10 cellular contexts compared by ENCODE assay signal in the genomic region with DNA sequence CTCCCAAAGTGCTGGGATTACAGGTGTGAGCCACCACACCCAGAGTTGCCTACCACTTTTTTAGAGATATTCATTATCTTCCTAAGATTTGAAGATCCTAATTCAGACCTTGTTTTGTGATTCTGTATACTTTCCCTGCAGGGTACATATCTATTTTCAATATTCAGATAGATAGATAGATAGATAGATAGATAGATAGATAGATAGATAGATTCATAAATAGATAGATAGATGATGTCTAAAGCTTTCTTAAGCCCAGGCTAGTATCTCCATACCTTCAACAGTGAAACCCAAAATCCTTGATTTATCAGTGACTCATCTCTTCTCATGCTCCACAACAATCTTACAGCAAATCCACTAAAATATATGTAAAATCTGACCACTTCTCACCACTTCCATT.
"Had no signal": no experiment of that assay in that cellular context is flagged by ENCODE, and none has a peak within 500 bp of the region (broad histone marks: within the 10 kb centered on the region; RNA-seq: fewer than 3 reads in every experiment).

No MANE protein-coding gene starts in this region.

- H2AFZ ChIP-seq: GM23248, GM23338 had no signal

- H3K9ac ChIP-seq: GM23248 had no signal

- H3K36me3 ChIP-seq: HAP-1 had no signal

- ATAC-seq: GM23338, HCT116 had no signal

- H3K4me3 ChIP-seq: GM23248, GM23338, HAP-1 had no signal

- H3K27ac Mint-ChIP-seq: GM23338, H9, HFFc6 had no signal

- H3K9me3 ChIP-seq: HAP-1 had no signal

- H3K4me1 ChIP-seq: HAP-1 had no signal

- DNase-seq: GM23248, GOT3, H7, H9, HCEC 1CT, HFFc6 had no signal

- FAIRE-seq: H54 had no signal

- H3K4me2 ChIP-seq: GM23338 had no signal

- H3K4me3 Mint-ChIP-seq: GM23338, H9, HFFc6 had no signal

- H3K27ac ChIP-seq: GM23248 had no signal
